ENCODE assay signal across 24 cellular contexts in genomic region chr6:158711264-158711663, GRCh38.
A peak's percentile ranks its signal among the peaks of the same experiment; 100 is the strongest.
DNase-seq lines count a peak whose midpoint lies in the region; ATAC-seq and TF ChIP-seq lines count a peak whose summit lies in the region.
"Had no signal": no experiment of that assay in that cellular context is flagged by ENCODE, and none has a peak within 500 bp of the region (broad histone marks: within the 10 kb centered on the region; RNA-seq: fewer than 3 reads in every experiment).

No MANE protein-coding gene starts in this region.

- intact Hi-C loops in left ventricle myocardium superior (cut with micrococcal nuclease) (loop anchor here (10.0 kb wide), 1 partner anchor 54 kb away; no protein-coding TSS in a partner anchor), Right ventricle myocardium superior (cut with DNase I) (no loop called here), lower lobe of right lung (cut with DNase I) (loop anchor here (5.0 kb wide), 1 partner anchor 256 kb away; no protein-coding TSS in a partner anchor), upper lobe of right lung (cut with DNase I) (no loop called here)

- no peaks in the 10 kb centered on the region for H3K9me3 ChIP-seq in lower lobe of right lung
- no peaks in the 10 kb centered on the region for H3K9me3 ChIP-seq in upper lobe of right lung
- H3K9me3 ChIP-seq: stomach had no signal

- H3K4me1 ChIP-seq in lower lobe of right lung (peaks cover 27% of the 10 kb centered on the region), upper lobe of right lung (peaks cover 22% of the 10 kb centered on the region)

- H3K27me3 ChIP-seq in lower lobe of right lung (ENCODE audit: low read depth) = no peaks in the 10 kb centered on the region
- H3K27me3 ChIP-seq in upper lobe of right lung = no peaks in the 10 kb centered on the region
- H3K27me3 ChIP-seq: stomach had no signal

- H3K4me3 ChIP-seq in cardiac fibroblast (replicated peaks in 1 of 2; ENCODE audit: low read depth in 2 of 2, low read length in 2 of 2) (peak overlapping the region; percentile 3 to 11), lower lobe of right lung (no peak overlapping the region), upper lobe of right lung (no peak overlapping the region)
- H3K4me3 ChIP-seq: stomach had no signal

- ATAC-seq in left ventricle myocardium superior (no peak), Right ventricle myocardium superior (ENCODE audit: poor library complexity) (no peak), lower lobe of right lung (no peak), upper lobe of right lung (no peak)
- ATAC-seq: activated CD8-positive, alpha-beta T cell treated with anti-CD3 and anti-CD28 coated beads for 36 hours; activated naive CD8-positive, alpha-beta T cell treated with anti-CD3 and anti-CD28 coated beads, Interleukin-2, amount 50 U/mL, for 24 hours; activated T-cell treated with anti-CD3 and anti-CD28 coated beads, Interleukin-2, amount 50 U/mL, for 72 hours; natural killer cell; PC-3 had no signal

- H3K36me3 ChIP-seq in lower lobe of right lung (peaks cover 10% of the 10 kb centered on the region), upper lobe of right lung (no peaks in the 10 kb centered on the region)
- H3K36me3 ChIP-seq: WERI-Rb-1 had no signal

- TF ChIP-seq CTCF in cardiac fibroblast (IDR thresholded peaks at IDR 0.05; ENCODE audit: low read depth, low read length) (no peak), lower lobe of right lung (IDR thresholded peaks at IDR 0.05) (no peak), upper lobe of right lung (IDR thresholded peaks at IDR 0.05) (no peak)

- H3K27ac ChIP-seq in lower lobe of right lung (peak overlapping the region; percentile 49), upper lobe of right lung (peak overlapping the region; percentile 59)
- H3K27ac ChIP-seq: WERI-Rb-1 had no signal

- peak; percentile 36 for DNase-seq in left ventricle myocardium superior
- no peak for DNase-seq in Right ventricle myocardium superior
- DNase-seq in cardiac fibroblast (ENCODE audit: low read depth in 2 of 2) = peak; percentile 61 to 74
- DNase-seq in lower lobe of right lung = no peak
- no peak for DNase-seq in upper lobe of right lung
- DNase-seq in H4 (ENCODE audit: low spot score) = no peak
- DNase-seq in OCI-M1 (lab: John Stamatoyannopoulos, UW) = no peak
- DNase-seq in stimulated activated naive CD4-positive, alpha-beta T cell treated with Interleukin-2 at 50 U/mL for 16 hours (lab: John Stamatoyannopoulos, UW) = no peak
- DNase-seq: activated CD8-positive, alpha-beta T cell treated with anti-CD3 and anti-CD28 coated beads for 36 hours; activated naive CD8-positive, alpha-beta T cell treated with anti-CD3 and anti-CD28 coated beads, Interleukin-2, amount 50 U/mL, for 24 hours; activated T-cell treated with anti-CD3 and anti-CD28 coated beads, Interleukin-2, amount 50 U/mL, for 72 hours; AML-193; cortex of kidney; DND-41; hypothalamus; MV-4-11; natural killer cell; NCI-H187; NCI-H2227 treated with DMSO at 0.1 percent for 48 hours; PC-3; posterior cingulate gyrus; stomach; T-helper 2 cell; WERI-Rb-1 had no signal

Comparison
In these comparisons a context has a peak if more than half of its experiments do, and no peak if none do; other contexts are left out.
1. DNase-seq: peak in left ventricle myocardium superior (single experiment) and cardiac fibroblast (2 of 2); none in Right ventricle myocardium superior (single experiment), lower lobe of right lung (single experiment), upper lobe of right lung (single experiment), H4 (single experiment), OCI-M1 (single experiment) and stimulated activated naive CD4-positive, alpha-beta T cell treated with Interleukin-2 at 50 U/mL for 16 hours (single experiment).
2. intact Hi-C loops: an anchor here in left ventricle myocardium superior (10.0 kb wide) and lower lobe of right lung (5.0 kb wide); none called in Right ventricle myocardium superior and upper lobe of right lung.
3. H3K4me3 ChIP-seq: peak in cardiac fibroblast (2 of 2); none in lower lobe of right lung (single experiment) and upper lobe of right lung (single experiment).